ENCODE assay signal across 8 cellular contexts in genomic region chr15:62066663-62067447, GRCh38. TPM values are rescaled to one million over a fixed set of nuclear protein-coding genes. Genes with fewer than 3 reads are reported as not detected.
DNase-seq lines count a peak whose midpoint lies in the region; ATAC-seq, FAIRE-seq and TF ChIP-seq lines count a peak whose summit lies in the region.

Gene C2CD4A (plus strand): TSS chr15:62066977. CDS start chr15:62067614, 637 bp downstream.

- no peak within 1 kb of the TSS for H3K27ac ChIP-seq in VCaP
- no peak within 1 kb of the TSS for H3K27ac ChIP-seq in mammary epithelial cell (ENCODE audit: insufficient read depth, low read depth, low read length)
- peak within 1 kb of the TSS in 1 of 2 donors; percentile 67 for H3K27ac ChIP-seq in small intestine (ENCODE audit: low read depth in 1 of 2, low read length in 1 of 2)

- intact Hi-C loops in mammary epithelial cell (cut with micrococcal nuclease): no loop called here

- TF ChIP-seq CTCF in GM12872 (IDR thresholded peaks at IDR 0.05; ENCODE audit: insufficient read depth, low read depth, low read length) (peak; percentile 47), VCaP (conservative IDR thresholded peaks at IDR 0.05) (peak; percentile 35), mammary epithelial cell (conservative IDR thresholded peaks at IDR 0.05 in 1 of 2, IDR thresholded peaks at IDR 0.05 in 1 of 2; ENCODE audit: extremely low read depth in 1 of 2, insufficient read depth in 1 of 2, low read depth in 1 of 2, low read length in 2 of 2) (peak; percentile 13 to 38)

- H3K4me1 ChIP-seq in mammary epithelial cell (ENCODE audit: insufficient read depth, low read length) (peaks cover 41% of the 10 kb centered on the region), small intestine (ENCODE audit: control insufficient read depth in 2 of 2, insufficient read depth in 1 of 2, low read depth in 1 of 2, low read length in 1 of 2) (no peaks in the 10 kb centered on the region)

- H3K36me3 ChIP-seq in mammary epithelial cell (ENCODE audit: insufficient read depth, low read length) (no peaks in the 10 kb centered on the region), small intestine (ENCODE audit: control insufficient read depth in 2 of 2, insufficient read depth in 2 of 2, low read length in 2 of 2) (no peaks in the 10 kb centered on the region)

- peak within 1 kb of the TSS in 2 of 3 experiments; percentile 37 to 47 for H3K4me3 ChIP-seq in mammary epithelial cell (replicated peaks in 1 of 3; ENCODE audit: insufficient read depth in 1 of 3, low read depth in 2 of 3, low read length in 3 of 3)
- H3K4me3 ChIP-seq in small intestine (ENCODE audit: low read depth in 1 of 2, low read length in 2 of 2): peak within 1 kb of the TSS; percentile 53 to 82

- no peak for ATAC-seq in GM19463 (IDR thresholded peaks at IDR 0.05; ENCODE audit: unreplicated experiment)

- peak; percentile 91 for DNase-seq in NCI-H1105 treated with DMSO at 0.1 percent for 48 hours (lab: John Stamatoyannopoulos, UW)
- DNase-seq in mammary epithelial cell: peak; percentile 70
- DNase-seq in islet precursor cell: peak; percentile 91
- peak; percentile 84 for DNase-seq in small intestine
- DNase-seq in HPDE6-E6E7 (ENCODE audit: extremely low spot score): no peak

- no peak for FAIRE-seq in small intestine (lab: Jason Lieb, UNC)

- peaks cover 4% of the 10 kb centered on the region for H3K27me3 ChIP-seq in mammary epithelial cell (ENCODE audit: insufficient read depth, low read length)
- H3K27me3 ChIP-seq in small intestine (ENCODE audit: control insufficient read depth in 2 of 2, insufficient read depth in 2 of 2, low read length in 2 of 2): no peaks in the 10 kb centered on the region

- H4K20me1 ChIP-seq in mammary epithelial cell (ENCODE audit: insufficient read depth, low read length): no peaks in the 10 kb centered on the region

- 7% methylated on average over 26 of the region's 33 CpGs for WGBS in mammary epithelial cell (ENCODE audit: low coverage, missing lambda C conversion rate)
- WGBS in small intestine, 3 donors: 2 to 6% (median 5%) methylated on average over 33 of the region's 33 CpGs

- H3K79me2 ChIP-seq in mammary epithelial cell (ENCODE audit: insufficient read depth, low read length): no peaks in the 10 kb centered on the region

- dilution Hi-C loops in mammary epithelial cell (cut with HindIII; ENCODE audit: low sequenced_read_pairs): no loop called here

- H3K4me2 ChIP-seq in mammary epithelial cell (ENCODE audit: insufficient read depth, low read depth, low read length): peak within 1 kb of the TSS; percentile 91

- no peak within 1 kb of the TSS for H3K9ac ChIP-seq in mammary epithelial cell (ENCODE audit: insufficient read depth, low read length)

- CTCF ChIA-PET in mammary epithelial cell (lab: Charles Lee; ENCODE audit: low non-redundant PET): no interaction called here

- no TSS peak for BruUV-seq in mammary epithelial cell (replicated peaks; lab: Mats Ljungman, UMichigan)

- no peaks in the 10 kb centered on the region for H3K9me3 ChIP-seq in mammary epithelial cell (replicated peaks; ENCODE audit: insufficient read depth, low read length)
- no peaks in the 10 kb centered on the region for H3K9me3 ChIP-seq in small intestine (ENCODE audit: control insufficient read depth, low read depth)

- in situ Hi-C loops in mammary epithelial cell (cut with MboI; ENCODE audit: low sequenced_read_pairs in 2 of 2): no loop called here

- H2AFZ ChIP-seq in mammary epithelial cell (ENCODE audit: low read depth, low read length): peak within 1 kb of the TSS; percentile 41

RNA-seq across cellular contexts. Expression of gene C2CD4A, which starts in this region (rescaled TPM):
- total RNA-seq in mammary epithelial cell: not detected
- polyA plus RNA-seq in mammary epithelial cell (not detected), small intestine (1 to 10 TPM in 1 of 3 donors, not detected in 2; 2.3 TPM)
- not detected for polyA minus RNA-seq in mammary epithelial cell

Comparison
In these comparisons a context has a peak if more than half of its experiments do, and no peak if none do; other contexts are left out.
1. Peak in DNase-seq, H3K4me3 ChIP-seq and H3K4me2 ChIP-seq in mammary epithelial cell; RNA of the gene not detected or under 1 TPM.